ENCODE assay signal across 8 cellular contexts in the genomic region with DNA sequence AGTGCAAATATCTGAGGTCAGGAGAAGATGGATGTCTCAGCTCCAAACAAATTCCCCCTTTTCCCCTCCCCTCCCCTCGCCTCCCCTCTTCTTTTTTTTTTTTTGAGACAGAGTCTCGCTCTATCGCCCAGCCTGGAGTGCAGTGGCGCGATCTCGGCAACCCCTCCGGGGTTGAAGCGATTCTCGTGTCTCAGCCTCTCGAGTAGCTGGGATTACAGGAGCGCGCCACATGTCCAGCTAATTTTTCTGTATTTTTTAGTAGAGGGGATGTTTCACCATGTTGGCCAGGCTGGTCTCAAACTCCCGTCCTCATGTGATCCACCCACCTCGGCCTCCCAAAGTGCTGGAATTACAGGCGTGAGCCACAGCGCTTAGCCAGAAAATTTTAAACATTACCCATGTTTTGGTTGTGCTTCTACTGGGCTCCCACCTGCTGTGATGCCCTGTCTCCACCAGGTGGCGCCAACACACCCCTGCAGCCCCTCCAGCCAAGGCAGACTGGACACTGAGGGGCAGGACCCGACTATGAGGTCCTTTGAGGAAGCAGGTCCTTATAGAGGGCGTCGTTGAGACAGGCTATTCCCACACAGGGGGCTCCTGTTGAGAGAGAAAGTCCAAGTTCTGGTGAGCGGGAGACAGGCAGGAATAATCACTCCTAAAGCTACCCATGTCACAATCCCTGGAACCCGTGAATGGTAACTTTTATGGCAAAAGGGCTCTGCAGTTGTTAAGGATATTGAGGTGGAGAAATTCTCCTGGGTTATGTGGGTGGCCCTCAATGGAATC. TPM values are rescaled to one million over a fixed set of nuclear protein-coding genes. Genes with fewer than 3 reads are reported as not detected.
DNase-seq lines count a peak whose midpoint lies in the region; TF ChIP-seq lines count a peak whose summit lies in the region.

No MANE protein-coding gene starts in this region.

- H3K4me3 ChIP-seq in DOHH2 (ENCODE audit: low read length): peak overlapping the region; percentile 40
- peak overlapping the region in 3 of 4 donors; percentile 23 to 38 (median 29) for H3K4me3 ChIP-seq in Peyer's patch
- H3K4me3 ChIP-seq in fibroblast of lung (replicated peaks in 1 of 4; ENCODE audit: control extremely low read depth in 1 of 4, insufficient read depth in 1 of 4, low read depth in 3 of 4, low read length in 4 of 4): peak overlapping the region in 3 of 4 experiments; percentile 13 to 40 (median 30)

- H4K20me1 ChIP-seq in DOHH2 (ENCODE audit: control insufficient read depth, insufficient read depth, low read depth, low read length): no peaks in the 10 kb centered on the region
- H4K20me1 ChIP-seq in fibroblast of lung (ENCODE audit: control insufficient read depth, extremely low read depth, insufficient read depth, low read length): no peaks in the 10 kb centered on the region

- no peaks in the 10 kb centered on the region for H3F3A ChIP-seq in DOHH2 (ENCODE audit: control insufficient read depth, insufficient read depth)

- H2AFZ ChIP-seq in fibroblast of lung (ENCODE audit: low read length): no peak overlapping the region

- no peak overlapping the region for H3K27ac Mint-ChIP-seq in nephron progenitor cell
- peak overlapping the region; percentile 49 for H3K27ac Mint-ChIP-seq in stimulated activated naive CD8-positive, alpha-beta T cell treated with anti-CD3 and anti-CD28 coated beads, Interleukin-15, Interleukin-2, amounts not matched to agents 100 ng/mL and 50 ng/mL, for 24 hours

- peak; percentile 99 for TF ChIP-seq CTCF in DOHH2 (IDR thresholded peaks at IDR 0.05; ENCODE audit: low read depth, low read length, poor library complexity, severe bottlenecking)
- TF ChIP-seq CTCF in Peyer's patch (IDR thresholded peaks at IDR 0.05): peak; percentile 87 to 98 (median 92)
- TF ChIP-seq CTCF in fibroblast of lung (conservative IDR thresholded peaks at IDR 0.05 in 1 of 2, IDR thresholded peaks at IDR 0.05 in 1 of 2; ENCODE audit: low read depth in 1 of 2, low read length in 2 of 2): peak; percentile 96 to 97
- TF ChIP-seq CTCF in nephron progenitor cell (IDR thresholded peaks at IDR 0.05): peak; percentile 98

- H3K4me1 Mint-ChIP-seq in nephron progenitor cell: peaks cover 5% of the 10 kb centered on the region
- H3K4me1 Mint-ChIP-seq in stimulated activated naive CD8-positive, alpha-beta T cell treated with anti-CD3 and anti-CD28 coated beads, Interleukin-15, Interleukin-2, amounts not matched to agents 100 ng/mL and 50 ng/mL, for 24 hours (ENCODE audit: low read depth): peaks cover 4% of the 10 kb centered on the region

- H3K27ac ChIP-seq in DOHH2 (ENCODE audit: low read depth, low read length) (no peak overlapping the region), Peyer's patch (peak overlapping the region in 1 of 4 donors; percentile 1), fibroblast of lung (ENCODE audit: insufficient read depth, low read length) (no peak overlapping the region)

- H3K36me3 ChIP-seq in DOHH2 (ENCODE audit: control insufficient read depth, low read length) (no peaks in the 10 kb centered on the region), Peyer's patch (no peaks in the 10 kb centered on the region), fibroblast of lung (ENCODE audit: control insufficient read depth, insufficient read depth, low read length) (no peaks in the 10 kb centered on the region)

- H3K4me1 ChIP-seq in DOHH2 (ENCODE audit: control insufficient read depth, low read length): peaks cover 13% of the 10 kb centered on the region
- H3K4me1 ChIP-seq in Peyer's patch: peaks cover 0 to 12% (median 1%) of the 10 kb centered on the region in 4 donors
- H3K4me1 ChIP-seq in fibroblast of lung (ENCODE audit: control insufficient read depth, extremely low read depth, insufficient read depth, low read length): no peaks in the 10 kb centered on the region

- H3K9ac ChIP-seq in fibroblast of lung (ENCODE audit: insufficient read depth, low read length): no peak overlapping the region

- H3K9me3 ChIP-seq in DOHH2 (ENCODE audit: control insufficient read depth, insufficient read depth, low read length): no peaks in the 10 kb centered on the region
- no peaks in the 10 kb centered on the region for H3K9me3 ChIP-seq in Peyer's patch
- H3K9me3 ChIP-seq in fibroblast of lung (ENCODE audit: control insufficient read depth, insufficient read depth, low read depth, low read length): no peaks in the 10 kb centered on the region

- H3K4me3 Mint-ChIP-seq in nephron progenitor cell: peak overlapping the region; percentile 50
- peak overlapping the region; percentile 72 for H3K4me3 Mint-ChIP-seq in stimulated activated naive CD8-positive, alpha-beta T cell treated with anti-CD3 and anti-CD28 coated beads, Interleukin-15, Interleukin-2, amounts not matched to agents 100 ng/mL and 50 ng/mL, for 24 hours

- peak overlapping the region; percentile 62 for H3K4me2 ChIP-seq in DOHH2 (ENCODE audit: low read length)
- peak overlapping the region; percentile 68 for H3K4me2 ChIP-seq in fibroblast of lung (ENCODE audit: extremely low read depth, insufficient read depth, low read length)

- DNase-seq in HS-27A (ENCODE audit: low read depth) (peak; percentile 47), Peyer's patch (peak; percentile 75 to 91 (median 80)), fibroblast of lung (ENCODE audit: low read depth in 2 of 2) (peak; percentile 44 to 65), nephron progenitor cell (peak; percentile 87), OCI-M2 (lab: John Stamatoyannopoulos, UW; ENCODE audit: unreplicated experiment) (no peak)
- peak; percentile 86 for DNase-seq in activated T-cell treated with anti-CD3 and anti-CD28 coated beads, Interleukin-2, amount 50 U/mL, for 48 hours

- H3K9me2 ChIP-seq in DOHH2 (replicated peaks; ENCODE audit: control insufficient read depth, low read length): no peaks in the 10 kb centered on the region

- H3K27me3 ChIP-seq in DOHH2 (ENCODE audit: control insufficient read depth, low read length) (peaks cover 5% of the 10 kb centered on the region; the same call in 1 of the 2 replicates), Peyer's patch (no peaks in the 10 kb centered on the region), fibroblast of lung (ENCODE audit: control insufficient read depth, insufficient read depth, low read length) (peaks cover 5% of the 10 kb centered on the region)

- no peaks in the 10 kb centered on the region for H3K79me2 ChIP-seq in DOHH2 (ENCODE audit: control insufficient read depth, low read length)
- no peaks in the 10 kb centered on the region for H3K79me2 ChIP-seq in fibroblast of lung (ENCODE audit: control insufficient read depth, insufficient read depth, low read length)

- peaks cover 65% of the 10 kb centered on the region for H3K27me3 Mint-ChIP-seq in nephron progenitor cell (ENCODE audit: low read depth, poor library complexity)
- H3K27me3 Mint-ChIP-seq in stimulated activated naive CD8-positive, alpha-beta T cell treated with anti-CD3 and anti-CD28 coated beads, Interleukin-15, Interleukin-2, amounts not matched to agents 100 ng/mL and 50 ng/mL, for 24 hours: peaks cover 11% of the 10 kb centered on the region

- no peaks in the 10 kb centered on the region for H3K36me3 Mint-ChIP-seq in nephron progenitor cell (ENCODE audit: low read depth)
- H3K36me3 Mint-ChIP-seq in stimulated activated naive CD8-positive, alpha-beta T cell treated with anti-CD3 and anti-CD28 coated beads, Interleukin-15, Interleukin-2, amounts not matched to agents 100 ng/mL and 50 ng/mL, for 24 hours (ENCODE audit: low read depth): no peaks in the 10 kb centered on the region

- no peak for TF ChIP-seq POLR2A in Peyer's patch (IDR thresholded peaks at IDR 0.05)

- peaks cover 16% of the 10 kb centered on the region for H3K9me3 Mint-ChIP-seq in nephron progenitor cell
- no peaks in the 10 kb centered on the region for H3K9me3 Mint-ChIP-seq in stimulated activated naive CD8-positive, alpha-beta T cell treated with anti-CD3 and anti-CD28 coated beads, Interleukin-15, Interleukin-2, amounts not matched to agents 100 ng/mL and 50 ng/mL, for 24 hours

RNA-seq across cellular contexts. Expression of a gene that starts 6.3 kb away (rescaled TPM):
- 10 to 100 TPM; 17.3 to 49.0 (median 22.3) TPM for total RNA-seq in Peyer's patch
- not detected in 2 replicates for total RNA-seq in fibroblast of lung
- not detected in 2 replicates for polyA plus RNA-seq in fibroblast of lung
- not detected in 2 replicates for polyA plus RNA-seq in fibroblast of lung (2012)
- polyA minus RNA-seq in fibroblast of lung (ENCODE audit: low replicate concordance): not detected in 2 replicates

RNA-seq across cellular contexts. Expression of a gene that starts 9.6 kb away (rescaled TPM):
- 10 to 100 TPM; 41.3 to 62.0 (median 48.3) TPM for total RNA-seq in Peyer's patch
- total RNA-seq in fibroblast of lung: 29.5 and 31.0 TPM in 2 replicates
- 52.3 and 65.1 TPM in 2 replicates for polyA plus RNA-seq in fibroblast of lung
- polyA plus RNA-seq in fibroblast of lung (2012): 42.0 and 56.8 TPM in 2 replicates
- 48.9 and 62.2 TPM in 2 replicates for polyA minus RNA-seq in fibroblast of lung (ENCODE audit: low replicate concordance)

RNA-seq across cellular contexts. Expression of a gene that starts 22.1 kb away (rescaled TPM):
- total RNA-seq in Peyer's patch (10 to 100 TPM; 15.7 to 98.4 (median 62.8) TPM), fibroblast of lung (1.3 and 3.5 TPM in 2 replicates)
- polyA plus RNA-seq in fibroblast of lung: 0.30 and 0.54 TPM in 2 replicates
- polyA plus RNA-seq in fibroblast of lung (2012): 1.5 and 3.2 TPM in 2 replicates
- polyA minus RNA-seq in fibroblast of lung (ENCODE audit: low replicate concordance): 0.26 and 0.79 TPM in 2 replicates

RNA-seq across cellular contexts. Expression of a gene that starts 51.7 kb away (rescaled TPM):
- total RNA-seq in Peyer's patch (10 to 100 TPM; 23.9 to 41.7 (median 30.7) TPM), fibroblast of lung (30.0 and 30.7 TPM in 2 replicates)
- 11.2 and 15.1 TPM in 2 replicates for polyA plus RNA-seq in fibroblast of lung
- 20.0 and 22.3 TPM in 2 replicates for polyA plus RNA-seq in fibroblast of lung (2012)
- polyA minus RNA-seq in fibroblast of lung (ENCODE audit: low replicate concordance): 7.1 and 19.5 TPM in 2 replicates

RNA-seq across cellular contexts. Expression of a gene that starts 52.1 kb away (rescaled TPM):
- 10 to 100 TPM in 2 of 4 donors, 1 to 10 TPM in 2; 5.4 to 12.4 (median 10.0) TPM for total RNA-seq in Peyer's patch
- 10.7 and 14.1 TPM in 2 replicates for total RNA-seq in fibroblast of lung
- 5.0 and 10.0 TPM in 2 replicates for polyA plus RNA-seq in fibroblast of lung
- polyA plus RNA-seq in fibroblast of lung (2012): 8.0 and 16.1 TPM in 2 replicates
- 4.2 and 6.1 TPM in 2 replicates for polyA minus RNA-seq in fibroblast of lung (ENCODE audit: low replicate concordance)

Comparison
In these comparisons a context has a peak if more than half of its experiments do, and no peak if none do; other contexts are left out.
1. RNA of a gene that starts 6.3 kb away (total RNA-seq): 17.3 to 49.0 TPM in Peyer's patch; not detected in fibroblast of lung; every median in the first group is over 10 times any median in the second.
2. Peak in every context shown above with its lines, with median percentiles within 50 percentile points of each other: H3K4me3 ChIP-seq and CTCF ChIP-seq.